Comparison of ENCODE assay signal across 34 cellular contexts in genomic region chrX:12410523-12410922, GRCh38.
"Had no signal": no experiment of that assay in that cellular context is flagged by ENCODE, and none has a peak within 500 bp of the region (broad histone marks: within the 10 kb centered on the region; RNA-seq: fewer than 3 reads in every experiment).

No MANE protein-coding gene starts in this region.

- FAIRE-seq: bronchial epithelial cell, TTC549 had no signal

- H3K9me3 ChIP-seq: ascending aorta had no signal

- ATAC-seq: activated CD8-positive, alpha-beta memory T cell treated with anti-CD3 and anti-CD28 coated beads, Interleukin-2, amount 10 ng/mL, durations not matched to agents 7 days and 5 days; activated CD8-positive, alpha-beta T cell treated with anti-CD3 and anti-CD28 coated beads, Interleukin-2, amount 10 ng/mL, durations not matched to agents 7 days and 5 days; activated naive CD4-positive, alpha-beta T cell treated with anti-CD3 and anti-CD28 coated beads, Interleukin-2, amount 50 U/mL, for 72 hours; activated T-cell treated with anti-CD3 and anti-CD28 coated beads, Interleukin-2, amount 50 U/mL, for 4 hours; activated T-cell treated with anti-CD3 and anti-CD28 coated beads, Interleukin-2, amount 50 U/mL, for 72 hours; activated T-helper 17 cell treated with anti-CD3 and anti-CD28 coated beads, Interleukin-2, amount 50 U/mL, for 72 hours had no signal

- DNase-seq: activated B cell treated with CpG ODN at 0.5 μM for 24 hours; activated CD4-positive, alpha-beta memory T cell treated with anti-CD3 and anti-CD28 coated beads, Interleukin-2, amount 10 ng/mL, durations not matched to agents 7 days and 5 days; activated CD4-positive, alpha-beta T cell treated with anti-CD3 and anti-CD28 coated beads for 4 hours; activated CD4-positive, alpha-beta T cell treated with anti-CD3 and anti-CD28 coated beads, Interleukin-2, amount 10 ng/mL, durations not matched to agents 24 days and 14 days; activated CD4-positive, alpha-beta T cell treated with anti-CD3 and anti-CD28 coated beads, Interleukin-2, amount 50 U/mL, for 1 hour; activated CD4-positive, alpha-beta T cell treated with anti-CD3 and anti-CD28 coated beads, Interleukin-2, amount 50 U/mL, for 48 hours; activated CD4-positive, CD25-positive, alpha-beta regulatory T cell treated with anti-CD3 and anti-CD28 coated beads, Interleukin-2, amount 50 U/mL, for 72 hours; activated CD8-positive, alpha-beta memory T cell treated with anti-CD3 and anti-CD28 coated beads for 24 hours; activated CD8-positive, alpha-beta memory T cell treated with anti-CD3 and anti-CD28 coated beads, Interleukin-2, amount 10 ng/mL, durations not matched to agents 7 days and 5 days; activated CD8-positive, alpha-beta T cell treated with anti-CD3 and anti-CD28 coated beads, Interleukin-2, amount 10 ng/mL, durations not matched to agents 7 days and 5 days; activated effector memory CD4-positive, alpha-beta T cell treated with anti-CD3 and anti-CD28 coated beads, Interleukin-2, amount 50 U/mL, for 16 hours; activated gamma-delta T cell treated with Interleukin-2 at 50 U/mL for 16 hours; activated naive CD4-positive, alpha-beta T cell; activated naive CD4-positive, alpha-beta T cell treated with anti-CD3 and anti-CD28 coated beads for 36 hours; activated naive CD4-positive, alpha-beta T cell treated with anti-CD3 and anti-CD28 coated beads, Interleukin-2, amount 50 U/mL, for 16 hours; activated naive CD8-positive, alpha-beta T cell treated with anti-CD3 and anti-CD28 coated beads for 36 hours; activated T-cell treated with anti-CD3 and anti-CD28 coated beads for 4 hours; activated T-cell treated with anti-CD3 and anti-CD28 coated beads, Interleukin-2, amount 50 U/mL, for 1 hour; activated T-cell treated with anti-CD3 and anti-CD28 coated beads, Interleukin-2, amount 50 U/mL, for 4 hours; activated T-cell treated with anti-CD3 and anti-CD28 coated beads, Interleukin-2, amount 50 U/mL, for 72 hours; amygdala; anterior cingulate cortex; caudate nucleus; cerebellar nuclear complex; T-helper 1 cell; T-helper 2 cell; T-helper 9 cell had no signal

- H3K4me1 ChIP-seq: ascending aorta had no signal

- H3K36me3 ChIP-seq: ascending aorta, cardiac muscle cell had no signal

- H3K4me3 ChIP-seq: ascending aorta, cardiac muscle cell had no signal

- H3K27ac ChIP-seq: ascending aorta, cardiac muscle cell, VCaP had no signal

- H3K27me3 ChIP-seq: ascending aorta, cardiac muscle cell had no signal
